ENCODE assay signal across 9 cellular contexts in genomic region chr14:74616507-74616906, GRCh38. TPM values are rescaled to one million over a fixed set of nuclear protein-coding genes. Genes with fewer than 3 reads are reported as not detected.
DNase-seq lines count a peak whose midpoint lies in the region; ATAC-seq, FAIRE-seq and TF ChIP-seq lines count a peak whose summit lies in the region.
"Had no signal": no experiment of that assay in that cellular context is flagged by ENCODE, and none has a peak within 500 bp of the region (broad histone marks: within the 10 kb centered on the region; RNA-seq: fewer than 3 reads in every experiment).

No MANE protein-coding gene starts in this region.

- CTCF ChIA-PET in A549 (lab: Yijun Ruan, JAX): interaction anchor here (0.6 to 4.2 kb wide), 13 partner anchors 7 to 188 kb away, joined by 3 to 35 read pairs (median 4); partner anchors contain the start of gene YLPM1

- no peak for FAIRE-seq in A549 (lab: Jason Lieb, UNC)

- TF ChIP-seq POLR2A in A549 (IDR thresholded peaks at IDR 0.05; ENCODE audit: low read length): no peak

- 5% methylated on average over 4 of the region's 4 CpGs for WGBS in A549 (ENCODE audit: missing lambda C conversion rate)

- peaks cover 81% of the 10 kb centered on the region for H3K4me1 ChIP-seq in A549

- H3K27ac ChIP-seq in A549: peak overlapping the region; percentile 89 to 96
- H3K27ac ChIP-seq: VCaP had no signal

- ATAC-seq in A549 (peak in 1 of 2 experiments; percentile 1; a peak in 2 of 6 replicates), HG02981 (IDR thresholded peaks at IDR 0.05; ENCODE audit: unreplicated experiment) (no peak), GM18909 (IDR thresholded peaks at IDR 0.05; ENCODE audit: poor library complexity, unreplicated experiment) (no peak)

- POLR2A ChIA-PET in A549 (lab: Yijun Ruan, JAX): interaction anchor here (0.9 to 2.8 kb wide), 4 partner anchors 17 to 147 kb away, joined by 3 to 9 read pairs (median 6); partner anchors contain the start of gene YLPM1

- no peak for TF ChIP-seq CTCF in A549 (IDR thresholded peaks at IDR 0.05)

- no peak for TF ChIP-seq EP300 in A549 (IDR thresholded peaks at IDR 0.05)

- H3K9me3 ChIP-seq in A549: no peaks in the 10 kb centered on the region

- no peak for TF ChIP-seq RAD21 in A549 (conservative IDR thresholded peaks at IDR 0.05 in 1 of 2, IDR thresholded peaks at IDR 0.05 in 1 of 2)

- DNase-seq in A549 (ENCODE audit: low read depth in 1 of 2, low spot score in 1 of 2) (peak; percentile 46 to 61), H4 (ENCODE audit: low spot score) (peak; percentile 50), UCSD-AML1 (lab: John Stamatoyannopoulos, UW; ENCODE audit: unreplicated experiment) (peak; percentile 30), islet precursor cell (peak; percentile 81), KG1 (lab: John Stamatoyannopoulos, UW) (no peak), mesenteric fat pad (ENCODE audit: low spot score) (no peak)

- H3K4me2 ChIP-seq in A549: peak overlapping the region; percentile 76

- no peak overlapping the region for H3K4me3 ChIP-seq in A549

TF ChIP-seq in A549, 52 proteins besides CTCF, POLR2A, EP300 and RAD21:
- 0 out of 2 replicates have a peak, but pooled peaks have one; percentile 5 for TF ChIP-seq NFE2L2 (conservative IDR thresholded peaks at IDR 0.05; ENCODE audit: low read length)
- TF ChIP-seq FOSL2 (IDR thresholded peaks at IDR 0.05): peak; percentile 68
- peak; percentile 87 for TF ChIP-seq FOSL2 (CRISPR knock-in tag; IDR thresholded peaks at IDR 0.05)
- no peak for TF ChIP-seq MAFK (IDR thresholded peaks at IDR 0.05; ENCODE audit: partially characterized antibody)
- peak; percentile 58 for TF ChIP-seq MAX (IDR thresholded peaks at IDR 0.05)
- no peak for TF ChIP-seq EHMT2 (IDR thresholded peaks at IDR 0.05; ENCODE audit: low read depth)
- peak; percentile 54; the same call in 1 of the 2 replicates for TF ChIP-seq JUNB (IDR thresholded peaks at IDR 0.05)
- TF ChIP-seq HEYL (CRISPR knock-in tag; IDR thresholded peaks at IDR 0.05): no peak
- peak; percentile 48; the same call in 1 of the 2 replicates for TF ChIP-seq ATOH8 (CRISPR knock-in tag; IDR thresholded peaks at IDR 0.05; ENCODE audit: low read depth)
TF ChIP-seq in A549: peak in this region for 5.

RNA-seq across cellular contexts. Expression of gene LTBP2, which starts 4.5 kb away (rescaled TPM):
- polyA plus RNA-seq in A549 (2011; rRNA removed): 4.9 and 6.3 TPM in 2 replicates
- 3.3 and 5.0 TPM in 2 replicates for polyA plus RNA-seq in A549 (2012; cell fraction: cytosol; rRNA removed)
- 21.8 and 25.3 TPM in 2 replicates for polyA plus RNA-seq in A549 (2012; cell fraction: nucleus; rRNA removed)
- polyA plus RNA-seq in A549 (2017; fragmentation: RNase III; extraction: RNeasy Plus Mini Kit Qiagen cat#74134 plus additional on column Dnase treatment): 9.9 to 17.1 TPM (median 14.4 TPM) in 3 replicates
- polyA minus RNA-seq in A549 (2011; rRNA and poly(A)+ RNA removed): 9.0 and 9.7 TPM in 2 replicates
- 1.5 and 1.6 TPM in 2 replicates for total RNA-seq in H4 (2014; rRNA removed; shearing (Covaris generic))
- total RNA-seq in mesenteric fat pad: 58.2 TPM

Comparison
In these comparisons a context has a peak if more than half of its experiments do, and no peak if none do; other contexts are left out.
1. DNase-seq: peak in A549 (2 of 2), H4 (single experiment), UCSD-AML1 (single experiment) and islet precursor cell (single experiment); none in KG1 (single experiment) and mesenteric fat pad (single experiment).
2. RNA of gene LTBP2, which starts 4.5 kb away (total RNA-seq): 58.2 TPM in mesenteric fat pad (single experiment); 1.5 to 1.6 TPM in H4; every median in the first group is over 10 times any median in the second.